16 cellular contexts compared by ENCODE assay signal in genomic region chr6:139693735-139694134, GRCh38.
A peak's percentile ranks its signal among the peaks of the same experiment; 100 is the strongest.
DNase-seq lines count a peak whose midpoint lies in the region; ATAC-seq and TF ChIP-seq lines count a peak whose summit lies in the region.
"Had no signal": no experiment of that assay in that cellular context is flagged by ENCODE, and none has a peak within 500 bp of the region (broad histone marks: within the 10 kb centered on the region; RNA-seq: fewer than 3 reads in every experiment).

No MANE protein-coding gene starts in this region.

- no peaks in the 10 kb centered on the region for H3K36me3 ChIP-seq in A673 (ENCODE audit: insufficient read depth, low read length, poor library complexity, severe bottlenecking)

- H3K4me1 Mint-ChIP-seq in chondrocyte (ENCODE audit: low read depth) = peaks cover 28% of the 10 kb centered on the region
- H3K4me1 Mint-ChIP-seq in osteocyte (ENCODE audit: unreplicated experiment) = peaks cover 27% of the 10 kb centered on the region

- H3K27me3 ChIP-seq in A673 (replicated peaks; ENCODE audit: insufficient read depth, low read depth, low read length, poor library complexity) = no peaks in the 10 kb centered on the region

- BruUV-seq in A673 (replicated peaks; lab: Mats Ljungman, UMichigan) = no TSS peak

- no peak for TF ChIP-seq CTCF in chondrocyte (IDR thresholded peaks at IDR 0.05)
- TF ChIP-seq CTCF in osteocyte (IDR thresholded peaks at IDR 0.05) = no peak
- no peak for TF ChIP-seq CTCF in A673 (conservative IDR thresholded peaks at IDR 0.05; ENCODE audit: low read depth, low read length)

- no peaks in the 10 kb centered on the region for H3K36me3 Mint-ChIP-seq in chondrocyte (ENCODE audit: low read depth)
- H3K36me3 Mint-ChIP-seq in osteocyte (ENCODE audit: unreplicated experiment) = no peaks in the 10 kb centered on the region
- H3K36me3 Mint-ChIP-seq: CD8-positive, alpha-beta T cell had no signal

- no peak overlapping the region for H3K4me3 ChIP-seq in A673 (ENCODE audit: low read depth, low read length, poor library complexity, severe bottlenecking)
- H3K4me3 ChIP-seq: A549, GM23248 had no signal

- peak; percentile 13 for DNase-seq in NCI-H1105 (lab: John Stamatoyannopoulos, UW)
- DNase-seq in NCI-H1105 treated with DMSO at 0.1 percent for 48 hours (lab: John Stamatoyannopoulos, UW) = peak; percentile 69
- no peak for DNase-seq in chondrocyte (ENCODE audit: low spot score)
- no peak for DNase-seq in osteocyte (ENCODE audit: extremely low spot score, unreplicated experiment)
- DNase-seq in A673 (ENCODE audit: low spot score) = no peak
- DNase-seq: CD8-positive, alpha-beta T cell; COR-L47; DMS153; DMS79 treated with DMSO at 0.1 percent for 48 hours; EL; GM23248 had no signal

- no peaks in the 10 kb centered on the region for H3K9me3 ChIP-seq in A673 (ENCODE audit: low read depth, low read length, poor library complexity, severe bottlenecking)
- H3K9me3 ChIP-seq: A549 had no signal

- no peak overlapping the region for H3K27ac ChIP-seq in A673 (ENCODE audit: low read depth, low read length, poor library complexity, severe bottlenecking)
- H3K27ac ChIP-seq: A549, GM23248, HL-60 had no signal

- intact Hi-C loops in A673 (cut with micrococcal nuclease; ENCODE audit: unreplicated experiment) = no loop called here

- POLR2A ChIA-PET in A673 (lab: Charles Lee; ENCODE audit: low non-redundant PET) = no interaction called here

- H3K27ac Mint-ChIP-seq in chondrocyte (ENCODE audit: unreplicated experiment) (peak overlapping the region; percentile 4), osteocyte (ENCODE audit: unreplicated experiment) (peak overlapping the region; percentile 58)
- H3K27ac Mint-ChIP-seq: CD14-positive monocyte; CD8-positive, alpha-beta T cell had no signal

- no peak for ATAC-seq in GM21447 (IDR thresholded peaks at IDR 0.05; ENCODE audit: unreplicated experiment)
- ATAC-seq: A549; CD8-positive, alpha-beta T cell; HCT116 had no signal

- CTCF ChIA-PET in A673 (lab: Charles Lee) = no interaction called here

- no peaks in the 10 kb centered on the region for H3K27me3 Mint-ChIP-seq in chondrocyte (ENCODE audit: low read depth)
- no peaks in the 10 kb centered on the region for H3K27me3 Mint-ChIP-seq in osteocyte (ENCODE audit: unreplicated experiment)

- H3K9me3 Mint-ChIP-seq in chondrocyte (ENCODE audit: low read depth) = no peaks in the 10 kb centered on the region
- H3K9me3 Mint-ChIP-seq in osteocyte (ENCODE audit: unreplicated experiment) = peaks cover 3% of the 10 kb centered on the region
- H3K9me3 Mint-ChIP-seq: CD8-positive, alpha-beta T cell had no signal

- H3K4me3 Mint-ChIP-seq in chondrocyte (ENCODE audit: unreplicated experiment) (no peak overlapping the region), osteocyte (ENCODE audit: unreplicated experiment) (no peak overlapping the region)
- H3K4me3 Mint-ChIP-seq: CD14-positive monocyte; CD8-positive, alpha-beta T cell had no signal

- H3K4me1 ChIP-seq in A673 (ENCODE audit: insufficient read depth, low read length, poor library complexity, severe bottlenecking) = peaks cover 8% of the 10 kb centered on the region
- H3K4me1 ChIP-seq: A549 had no signal

Comparison
In these comparisons a context has a peak if more than half of its experiments do, and no peak if none do; other contexts are left out.
1. DNase-seq: peak in NCI-H1105 (single experiment) and NCI-H1105 treated with DMSO at 0.1 percent for 48 hours (single experiment); none in chondrocyte (single experiment), osteocyte (single experiment) and A673 (single experiment).